Comparison of ENCODE assay signal across 24 cellular contexts in the genomic region with DNA sequence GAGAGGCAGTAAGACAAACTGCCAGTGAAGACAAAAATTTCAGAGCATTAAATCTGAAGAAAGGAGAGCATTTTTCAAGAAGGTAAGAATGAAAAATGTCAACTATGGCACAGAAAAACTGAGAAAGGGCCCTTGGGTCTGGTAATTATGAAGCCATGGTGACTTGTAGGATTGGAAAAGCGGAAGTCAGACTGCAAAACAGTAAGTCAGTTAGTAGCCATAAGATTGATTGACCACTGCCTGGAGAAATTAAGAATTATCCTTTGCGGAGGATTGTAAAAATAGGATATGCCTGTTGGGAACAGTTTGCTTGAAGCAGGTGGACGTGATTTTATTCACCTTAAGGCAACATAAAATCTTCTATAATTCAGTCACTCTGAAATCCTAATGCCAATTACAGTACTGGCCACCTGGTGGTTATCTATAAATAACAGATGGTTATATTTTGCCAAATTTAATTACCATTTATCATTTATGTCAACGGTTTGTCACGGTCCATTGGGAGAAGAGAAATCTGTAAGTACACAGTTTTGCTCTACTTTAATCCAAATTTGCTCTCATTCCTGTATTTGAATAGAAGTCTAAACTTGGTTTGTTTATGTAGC.
DNase-seq lines count a peak whose midpoint lies in the region; TF ChIP-seq lines count a peak whose summit lies in the region.
"Had no signal": no experiment of that assay in that cellular context is flagged by ENCODE, and none has a peak within 500 bp of the region (broad histone marks: within the 10 kb centered on the region; RNA-seq: fewer than 3 reads in every experiment).

No MANE protein-coding gene starts in this region.

- H3K4me2 ChIP-seq in PC-9 (no peak overlapping the region), osteoblast (ENCODE audit: insufficient read depth, low read length) (no peak overlapping the region)
- H3K4me2 ChIP-seq: A549 had no signal

- H3K79me2 ChIP-seq in PC-9 (ENCODE audit: low read depth) (no peaks in the 10 kb centered on the region), osteoblast (ENCODE audit: insufficient read depth, low read length) (no peaks in the 10 kb centered on the region)

- H3K4me1 ChIP-seq in PC-9 (replicated peaks; ENCODE audit: insufficient read depth), result no peaks in the 10 kb centered on the region; the same call in 1 of the 2 replicates
- no peaks in the 10 kb centered on the region for H3K4me1 ChIP-seq in osteoblast (ENCODE audit: insufficient read depth, low read length)
- H3K4me1 ChIP-seq: BE2C, Caco-2, uterus had no signal

- BruUV-seq in PC-9 (replicated peaks; lab: Mats Ljungman, UMichigan), result no TSS peak

- CTCF ChIA-PET in PC-9 (lab: Charles Lee), result no interaction called here

- no peaks in the 10 kb centered on the region for H3K27me3 ChIP-seq in PC-9 (ENCODE audit: insufficient read depth, low read depth)
- no peaks in the 10 kb centered on the region for H3K27me3 ChIP-seq in osteoblast (ENCODE audit: insufficient read depth, low read length)
- H3K27me3 ChIP-seq: BE2C, cardiac muscle cell, ovary, uterus had no signal

- no peaks in the 10 kb centered on the region for H3F3A ChIP-seq in PC-9 (ENCODE audit: insufficient read depth, low read depth)

- H3K4me3 ChIP-seq in PC-9 (no peak overlapping the region), osteoblast (ENCODE audit: insufficient read depth, low read length) (no peak overlapping the region)
- H3K4me3 ChIP-seq: A549, cardiac muscle cell, ovary, SK-N-MC, uterus had no signal

- H3K27ac ChIP-seq in PC-9 (no peak overlapping the region), osteoblast (ENCODE audit: low read depth, low read length) (no peak overlapping the region)
- H3K27ac ChIP-seq: A549, cardiac muscle cell, ovary, SK-N-MC, uterus had no signal

- POLR2A ChIA-PET in PC-9 (lab: Charles Lee; ENCODE audit: unreplicated experiment), result no interaction called here

- DNase-seq in SHP77 treated with DMSO at 0.1 percent for 48 hours (lab: John Stamatoyannopoulos, UW) (peak; percentile 88), SHP77 (lab: John Stamatoyannopoulos, UW) (no peak), NCI-H2171 treated with DMSO at 0.1 percent for 48 hours (lab: John Stamatoyannopoulos, UW) (peak; percentile 98), PC-9 (no peak), osteoblast (ENCODE audit: insufficient read length, low spot score, missing footprints) (peak; percentile 53), SKM-1 treated with dmso at 0.1 percent for 144 hours (lab: John Stamatoyannopoulos, UW; ENCODE audit: unreplicated experiment) (no peak), NCI-H1092 (lab: John Stamatoyannopoulos, UW) (no peak)
- no peak for DNase-seq in stimulated activated naive CD4-positive, alpha-beta T cell treated with Interleukin-2 at 50 U/mL for 16 hours (lab: John Stamatoyannopoulos, UW)
- DNase-seq: activated B cell treated with CpG ODN at 0.5 μM for 24 hours; anterior cingulate cortex; BE2C; Caco-2; Kasumi-1; midbrain; NCI-H146; NK-92 treated with Interleukin-12 subunit alpha and Interleukin-12 subunit beta, amount 100 ng/mL, for 24 hours; ovary; stimulated activated CD4-positive, alpha-beta T cell treated with anti-CD3 and anti-CD28 coated beads, Interleukin-12 subunit alpha, Interleukin-12 subunit beta, amount 100 ng/mL, for 4 hours; stimulated activated CD4-positive, alpha-beta T cell treated with anti-CD3 and anti-CD28 coated beads, Interleukin-4, amount 100 ng/mL, for 24 hours; stimulated activated naive B cell treated with anti-CD40 and anti-IgM and Interleukin-4, amounts not matched to agents 10 μg/mL and 1 μg/mL and 100 μg/mL, for 72 hours; uterus had no signal

- H3K36me3 ChIP-seq in PC-9 (ENCODE audit: low read depth) (no peaks in the 10 kb centered on the region), osteoblast (ENCODE audit: insufficient read depth, low read length) (no peaks in the 10 kb centered on the region)
- H3K36me3 ChIP-seq: BE2C, cardiac muscle cell, ovary, uterus had no signal

- H2AFZ ChIP-seq in PC-9, result 0 out of 2 replicates have a peak overlapping the region, but pooled peaks have one; percentile 55
- no peak overlapping the region for H2AFZ ChIP-seq in osteoblast (ENCODE audit: low read length)

- H3K9me2 ChIP-seq in PC-9 (ENCODE audit: insufficient read depth), result no peaks in the 10 kb centered on the region; the same call in 1 of the 2 replicates

- H3K9me3 ChIP-seq in PC-9 (ENCODE audit: insufficient read depth, low read depth) (no peaks in the 10 kb centered on the region), osteoblast (ENCODE audit: low read depth, low read length) (no peaks in the 10 kb centered on the region)
- H3K9me3 ChIP-seq: A549, BE2C, Caco-2, ovary, uterus had no signal

- H4K20me1 ChIP-seq in PC-9 (ENCODE audit: insufficient read depth), result no peaks in the 10 kb centered on the region
- no peaks in the 10 kb centered on the region for H4K20me1 ChIP-seq in osteoblast (ENCODE audit: insufficient read depth, low read length)

- intact Hi-C loops in PC-9 (cut with micrococcal nuclease; ENCODE audit: unreplicated experiment), result no loop called here

- TF ChIP-seq CTCF in PC-9 (conservative IDR thresholded peaks at IDR 0.05), result peak; percentile 26; the same call in 1 of the 2 replicates
- TF ChIP-seq CTCF in osteoblast (IDR thresholded peaks at IDR 0.05; ENCODE audit: extremely low read depth, low read depth, low read length), result no peak

Comparison
In these comparisons a context has a peak if more than half of its experiments do, and no peak if none do; other contexts are left out.
1. DNase-seq: peak in SHP77 treated with DMSO at 0.1 percent for 48 hours (single experiment), NCI-H2171 treated with DMSO at 0.1 percent for 48 hours (single experiment) and osteoblast (single experiment); none in SHP77 (0 of 2), PC-9 (0 of 2), SKM-1 treated with dmso at 0.1 percent for 144 hours (single experiment), stimulated activated naive CD4-positive, alpha-beta T cell treated with Interleukin-2 at 50 U/mL for 16 hours (single experiment) and NCI-H1092 (single experiment).